In the genomic region with DNA sequence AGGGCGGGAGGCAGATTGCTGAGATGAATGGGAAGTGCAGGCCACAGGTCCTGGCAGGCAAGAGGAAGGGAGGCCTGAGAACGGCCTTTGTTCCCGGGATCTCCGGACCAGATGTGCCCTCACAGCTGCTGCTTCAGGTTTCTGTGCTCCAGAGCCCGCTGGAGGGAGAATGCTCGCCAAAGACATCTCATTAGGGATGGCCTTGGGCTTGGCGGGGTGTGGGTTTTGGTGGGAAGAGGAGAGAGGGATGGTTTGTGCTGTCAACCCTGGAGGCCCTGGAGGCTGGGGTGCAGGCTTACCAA, we compare ENCODE assay signal across 24 cellular contexts.
DNase-seq lines count a peak whose midpoint lies in the region; ATAC-seq and TF ChIP-seq lines count a peak whose summit lies in the region.
"Had no signal": no experiment of that assay in that cellular context is flagged by ENCODE, and none has a peak within 500 bp of the region (broad histone marks: within the 10 kb centered on the region; RNA-seq: fewer than 3 reads in every experiment).

No MANE protein-coding gene starts in this region.

- no peaks in the 10 kb centered on the region for H3K9me3 ChIP-seq in endodermal cell (ENCODE audit: control insufficient read depth, low read length)
- H3K9me3 ChIP-seq: heart right ventricle, neutrophil, SJSA1, tibial artery had no signal

- no peak overlapping the region for H3K9ac ChIP-seq in endodermal cell (ENCODE audit: extremely low read depth, low read length, poor library complexity, severe bottlenecking)

- no peak for ATAC-seq in GM19328 (IDR thresholded peaks at IDR 0.05; ENCODE audit: unreplicated experiment)
- ATAC-seq: activated CD4-positive, alpha-beta T cell treated with anti-CD3 and anti-CD28 coated beads for 36 hours; CD8-positive, alpha-beta T cell; heart right ventricle; T-helper 17 cell had no signal

- H3K4me1 Mint-ChIP-seq in endodermal cell (no peaks in the 10 kb centered on the region), neural crest cell (peaks cover 7% of the 10 kb centered on the region)
- H3K4me1 Mint-ChIP-seq: activated CD4-positive, alpha-beta T cell treated with anti-CD3 and anti-CD28 coated beads for 36 hours; activated naive CD8-positive, alpha-beta T cell treated with anti-CD3 and anti-CD28 coated beads, Interleukin-2, amount 10 ng/mL, durations not matched to agents 7 days and 5 days; IgD-negative memory B cell; T-helper 17 cell had no signal

- 63 to 74% methylated on average over 2 to 7 of the region's 7 CpGs for WGBS in endodermal cell (ENCODE audit: insufficient coverage in 1 of 2, insufficient read length in 1 of 2), 2 experiments

- H3K4me3 ChIP-seq in endodermal cell (ENCODE audit: low read length) = no peak overlapping the region
- H3K4me3 ChIP-seq: heart right ventricle, SJSA1, skin epidermis, tibial artery had no signal

- H3K36me3 Mint-ChIP-seq in endodermal cell (ENCODE audit: low read depth) (no peaks in the 10 kb centered on the region), neural crest cell (ENCODE audit: low read depth) (no peaks in the 10 kb centered on the region)
- H3K36me3 Mint-ChIP-seq: activated naive CD8-positive, alpha-beta T cell treated with anti-CD3 and anti-CD28 coated beads, Interleukin-2, amount 10 ng/mL, durations not matched to agents 7 days and 5 days; CD8-positive, alpha-beta T cell; IgD-negative memory B cell had no signal

- H3K27me3 ChIP-seq in endodermal cell (ENCODE audit: control insufficient read depth, insufficient read depth, low read length, poor library complexity, severe bottlenecking) = no peaks in the 10 kb centered on the region
- H3K27me3 ChIP-seq: heart right ventricle, neutrophil, SJSA1 had no signal

- DNase-seq in NCI-H2227 (lab: John Stamatoyannopoulos, UW; ENCODE audit: unreplicated experiment) (peak; percentile 18), NCI-H2227 treated with DMSO at 0.1 percent for 48 hours (lab: John Stamatoyannopoulos, UW) (no peak), endodermal cell (no peak), neural crest cell (ENCODE audit: low read depth, low spot score) (no peak), superior temporal gyrus (ENCODE audit: extremely low spot score) (peak; percentile 33), GM10266 (ENCODE audit: extremely low spot score) (no peak)
- no peak for DNase-seq in activated CD4-positive, alpha-beta T cell treated with anti-CD3 and anti-CD28 coated beads for 4 hours
- DNase-seq: activated CD4-positive, alpha-beta T cell treated with anti-CD3 and anti-CD28 coated beads for 36 hours; activated effector memory CD4-positive, alpha-beta T cell treated with Interleukin-2 at 50 U/mL for 16 hours; activated naive CD8-positive, alpha-beta T cell treated with anti-CD3 and anti-CD28 coated beads, Interleukin-2, amount 10 ng/mL, durations not matched to agents 7 days and 5 days; activated T-cell treated with anti-CD3 and anti-CD28 coated beads for 4 hours; CD8-positive, alpha-beta T cell; heart right ventricle; NCI-H1048; NCI-H187 treated with DMSO at 0.1 percent for 48 hours; NCI-H526 treated with DMSO at 0.1 percent for 48 hours; T-helper 17 cell; tibial artery had no signal

- H3K27me3 Mint-ChIP-seq in endodermal cell (ENCODE audit: insufficient read depth) (no peaks in the 10 kb centered on the region), neural crest cell (ENCODE audit: low read depth) (no peaks in the 10 kb centered on the region)
- H3K27me3 Mint-ChIP-seq: activated CD4-positive, alpha-beta T cell treated with anti-CD3 and anti-CD28 coated beads for 36 hours; activated naive CD8-positive, alpha-beta T cell treated with anti-CD3 and anti-CD28 coated beads, Interleukin-2, amount 10 ng/mL, durations not matched to agents 7 days and 5 days; IgD-negative memory B cell; stimulated activated naive CD8-positive, alpha-beta T cell treated with anti-CD3 and anti-CD28 coated beads, Interleukin-15, Interleukin-2, amounts not matched to agents 100 ng/mL and 50 ng/mL, for 24 hours; T-helper 17 cell had no signal

- no peaks in the 10 kb centered on the region for H3K4me1 ChIP-seq in endodermal cell (ENCODE audit: control insufficient read depth, insufficient read depth, low read length)
- H3K4me1 ChIP-seq: SJSA1, tibial artery had no signal

- no peaks in the 10 kb centered on the region for H3K9me3 Mint-ChIP-seq in endodermal cell
- H3K9me3 Mint-ChIP-seq in neural crest cell = no peaks in the 10 kb centered on the region
- H3K9me3 Mint-ChIP-seq: activated naive CD8-positive, alpha-beta T cell treated with anti-CD3 and anti-CD28 coated beads, Interleukin-2, amount 10 ng/mL, durations not matched to agents 7 days and 5 days; CD8-positive, alpha-beta T cell; IgD-negative memory B cell; stimulated activated naive CD8-positive, alpha-beta T cell treated with anti-CD3 and anti-CD28 coated beads, Interleukin-15, Interleukin-2, amounts not matched to agents 100 ng/mL and 50 ng/mL, for 24 hours had no signal

- H3K27ac ChIP-seq in endodermal cell (ENCODE audit: low read depth, low read length) = peak overlapping the region; percentile 26
- H3K27ac ChIP-seq: heart right ventricle, neutrophil, SJSA1, skin epidermis, tibial artery had no signal

- TF ChIP-seq CTCF in endodermal cell (conservative IDR thresholded peaks at IDR 0.05) = no peak
- no peak for TF ChIP-seq CTCF in neural crest cell (conservative IDR thresholded peaks at IDR 0.05)
- no peak for TF ChIP-seq CTCF in GM10266 (IDR thresholded peaks at IDR 0.05; ENCODE audit: control insufficient read depth, insufficient read depth, low read depth, missing control alignments)

- no peaks in the 10 kb centered on the region for H3K36me3 ChIP-seq in endodermal cell (ENCODE audit: control insufficient read depth, insufficient read depth, low read length)
- H3K36me3 ChIP-seq: heart right ventricle, neutrophil, SJSA1, tibial artery had no signal

- no peak overlapping the region for H3K4me3 Mint-ChIP-seq in endodermal cell
- H3K4me3 Mint-ChIP-seq in neural crest cell = no peak overlapping the region
- H3K4me3 Mint-ChIP-seq: activated CD4-positive, alpha-beta T cell treated with anti-CD3 and anti-CD28 coated beads for 36 hours; activated naive CD8-positive, alpha-beta T cell treated with anti-CD3 and anti-CD28 coated beads, Interleukin-2, amount 10 ng/mL, durations not matched to agents 7 days and 5 days; CD8-positive, alpha-beta T cell; IgD-negative memory B cell; stimulated activated naive CD8-positive, alpha-beta T cell treated with anti-CD3 and anti-CD28 coated beads, Interleukin-15, Interleukin-2, amounts not matched to agents 100 ng/mL and 50 ng/mL, for 24 hours; T-helper 17 cell had no signal

- H3K27ac Mint-ChIP-seq in endodermal cell (peak overlapping the region; percentile 35), neural crest cell (ENCODE audit: unreplicated experiment) (peak overlapping the region; percentile 84)
- H3K27ac Mint-ChIP-seq: activated CD4-positive, alpha-beta T cell treated with anti-CD3 and anti-CD28 coated beads for 36 hours; activated naive CD8-positive, alpha-beta T cell treated with anti-CD3 and anti-CD28 coated beads, Interleukin-2, amount 10 ng/mL, durations not matched to agents 7 days and 5 days; CD8-positive, alpha-beta T cell; IgD-negative memory B cell; stimulated activated naive CD8-positive, alpha-beta T cell treated with anti-CD3 and anti-CD28 coated beads, Interleukin-15, Interleukin-2, amounts not matched to agents 100 ng/mL and 50 ng/mL, for 24 hours; T-helper 17 cell had no signal

Comparison
In these comparisons a context has a peak if more than half of its experiments do, and no peak if none do; other contexts are left out.
1. DNase-seq: peak in NCI-H2227 (single experiment) and superior temporal gyrus (single experiment); none in NCI-H2227 treated with DMSO at 0.1 percent for 48 hours (single experiment), endodermal cell (single experiment), neural crest cell (single experiment), activated CD4-positive, alpha-beta T cell treated with anti-CD3 and anti-CD28 coated beads for 4 hours (0 of 2) and GM10266 (single experiment).